ENCODE assay signal across 24 cellular contexts in the genomic region with DNA sequence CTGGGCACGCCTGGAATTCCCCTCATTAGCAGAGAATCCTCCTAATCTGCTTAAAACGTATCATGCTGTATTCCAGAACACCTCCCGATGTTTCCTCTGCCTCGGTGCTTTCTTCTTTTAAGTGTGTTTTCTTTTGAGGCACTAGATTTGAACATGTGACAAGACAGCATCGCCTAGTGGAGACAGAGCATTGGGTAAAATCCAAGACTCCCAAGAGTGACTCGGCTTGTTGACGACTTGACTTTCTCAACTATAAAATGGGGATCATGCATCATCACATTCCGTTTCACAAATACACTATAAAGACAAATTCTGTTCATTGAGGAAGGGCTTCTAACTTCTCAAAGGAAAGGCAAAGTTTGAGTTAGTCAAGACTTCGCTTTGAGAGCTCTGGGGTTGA.
"Had no signal": no experiment of that assay in that cellular context is flagged by ENCODE, and none has a peak within 500 bp of the region (broad histone marks: within the 10 kb centered on the region; RNA-seq: fewer than 3 reads in every experiment).

No MANE protein-coding gene starts in this region.

- ATAC-seq: left lobe of liver; natural killer cell; psoas muscle; right cardiac atrium; stimulated activated effector memory CD8-positive, alpha-beta T cell treated with anti-CD3 and anti-CD28 coated beads, Interleukin-12 subunit alpha, Interleukin-12 subunit beta, amount 100 ng/mL, for 72 hours had no signal

- DNase-seq: effector memory CD4-positive, alpha-beta T cell; erythroblast; hypothalamus; immature natural killer cell; natural killer cell; occipital lobe; ovary; posterior cingulate gyrus; psoas muscle; right cardiac atrium; sigmoid colon; stimulated activated CD4-positive, alpha-beta T cell treated with anti-CD3 and anti-CD28 coated beads, Interleukin-2, amount 100 ng/mL, for 24 hours; stimulated activated CD4-positive, alpha-beta T cell treated with anti-CD3 and anti-CD28 coated beads, Interleukin-4, amount 100 ng/mL, for 24 hours; stimulated activated naive CD4-positive, alpha-beta T cell treated with Interleukin-2 at 50 U/mL for 16 hours; stomach; thyroid gland; trophoblast cell had no signal

- FAIRE-seq: endothelial cell of umbilical vein, frontal cortex, keratinocyte had no signal

- H3K27me3 ChIP-seq: ovary, sigmoid colon, stomach, thyroid gland, vagina had no signal

- H3K9me3 ChIP-seq: ovary, psoas muscle, sigmoid colon, stomach, thyroid gland, vagina had no signal

- H3K36me3 ChIP-seq: ovary, sigmoid colon, stomach, thyroid gland, vagina had no signal

- H3K4me1 ChIP-seq: psoas muscle, sigmoid colon, thyroid gland, vagina had no signal

- H3K27ac ChIP-seq: ovary, psoas muscle, sigmoid colon, stomach, thyroid gland, vagina had no signal

- H3K4me3 ChIP-seq: lung, ovary, psoas muscle, sigmoid colon, stomach, thyroid gland, vagina had no signal
